ENCODE assay signal across 1 cellular context in genomic region chr14:78297843-78298242, GRCh38.
TF ChIP-seq lines count a peak whose summit lies in the region.

No MANE protein-coding gene starts in this region.

TF ChIP-seq in GM23338, 12 proteins besides CTCF, POLR2A, EP300 and RAD21 (continued from another document):
- TF ChIP-seq, protein P1, sequence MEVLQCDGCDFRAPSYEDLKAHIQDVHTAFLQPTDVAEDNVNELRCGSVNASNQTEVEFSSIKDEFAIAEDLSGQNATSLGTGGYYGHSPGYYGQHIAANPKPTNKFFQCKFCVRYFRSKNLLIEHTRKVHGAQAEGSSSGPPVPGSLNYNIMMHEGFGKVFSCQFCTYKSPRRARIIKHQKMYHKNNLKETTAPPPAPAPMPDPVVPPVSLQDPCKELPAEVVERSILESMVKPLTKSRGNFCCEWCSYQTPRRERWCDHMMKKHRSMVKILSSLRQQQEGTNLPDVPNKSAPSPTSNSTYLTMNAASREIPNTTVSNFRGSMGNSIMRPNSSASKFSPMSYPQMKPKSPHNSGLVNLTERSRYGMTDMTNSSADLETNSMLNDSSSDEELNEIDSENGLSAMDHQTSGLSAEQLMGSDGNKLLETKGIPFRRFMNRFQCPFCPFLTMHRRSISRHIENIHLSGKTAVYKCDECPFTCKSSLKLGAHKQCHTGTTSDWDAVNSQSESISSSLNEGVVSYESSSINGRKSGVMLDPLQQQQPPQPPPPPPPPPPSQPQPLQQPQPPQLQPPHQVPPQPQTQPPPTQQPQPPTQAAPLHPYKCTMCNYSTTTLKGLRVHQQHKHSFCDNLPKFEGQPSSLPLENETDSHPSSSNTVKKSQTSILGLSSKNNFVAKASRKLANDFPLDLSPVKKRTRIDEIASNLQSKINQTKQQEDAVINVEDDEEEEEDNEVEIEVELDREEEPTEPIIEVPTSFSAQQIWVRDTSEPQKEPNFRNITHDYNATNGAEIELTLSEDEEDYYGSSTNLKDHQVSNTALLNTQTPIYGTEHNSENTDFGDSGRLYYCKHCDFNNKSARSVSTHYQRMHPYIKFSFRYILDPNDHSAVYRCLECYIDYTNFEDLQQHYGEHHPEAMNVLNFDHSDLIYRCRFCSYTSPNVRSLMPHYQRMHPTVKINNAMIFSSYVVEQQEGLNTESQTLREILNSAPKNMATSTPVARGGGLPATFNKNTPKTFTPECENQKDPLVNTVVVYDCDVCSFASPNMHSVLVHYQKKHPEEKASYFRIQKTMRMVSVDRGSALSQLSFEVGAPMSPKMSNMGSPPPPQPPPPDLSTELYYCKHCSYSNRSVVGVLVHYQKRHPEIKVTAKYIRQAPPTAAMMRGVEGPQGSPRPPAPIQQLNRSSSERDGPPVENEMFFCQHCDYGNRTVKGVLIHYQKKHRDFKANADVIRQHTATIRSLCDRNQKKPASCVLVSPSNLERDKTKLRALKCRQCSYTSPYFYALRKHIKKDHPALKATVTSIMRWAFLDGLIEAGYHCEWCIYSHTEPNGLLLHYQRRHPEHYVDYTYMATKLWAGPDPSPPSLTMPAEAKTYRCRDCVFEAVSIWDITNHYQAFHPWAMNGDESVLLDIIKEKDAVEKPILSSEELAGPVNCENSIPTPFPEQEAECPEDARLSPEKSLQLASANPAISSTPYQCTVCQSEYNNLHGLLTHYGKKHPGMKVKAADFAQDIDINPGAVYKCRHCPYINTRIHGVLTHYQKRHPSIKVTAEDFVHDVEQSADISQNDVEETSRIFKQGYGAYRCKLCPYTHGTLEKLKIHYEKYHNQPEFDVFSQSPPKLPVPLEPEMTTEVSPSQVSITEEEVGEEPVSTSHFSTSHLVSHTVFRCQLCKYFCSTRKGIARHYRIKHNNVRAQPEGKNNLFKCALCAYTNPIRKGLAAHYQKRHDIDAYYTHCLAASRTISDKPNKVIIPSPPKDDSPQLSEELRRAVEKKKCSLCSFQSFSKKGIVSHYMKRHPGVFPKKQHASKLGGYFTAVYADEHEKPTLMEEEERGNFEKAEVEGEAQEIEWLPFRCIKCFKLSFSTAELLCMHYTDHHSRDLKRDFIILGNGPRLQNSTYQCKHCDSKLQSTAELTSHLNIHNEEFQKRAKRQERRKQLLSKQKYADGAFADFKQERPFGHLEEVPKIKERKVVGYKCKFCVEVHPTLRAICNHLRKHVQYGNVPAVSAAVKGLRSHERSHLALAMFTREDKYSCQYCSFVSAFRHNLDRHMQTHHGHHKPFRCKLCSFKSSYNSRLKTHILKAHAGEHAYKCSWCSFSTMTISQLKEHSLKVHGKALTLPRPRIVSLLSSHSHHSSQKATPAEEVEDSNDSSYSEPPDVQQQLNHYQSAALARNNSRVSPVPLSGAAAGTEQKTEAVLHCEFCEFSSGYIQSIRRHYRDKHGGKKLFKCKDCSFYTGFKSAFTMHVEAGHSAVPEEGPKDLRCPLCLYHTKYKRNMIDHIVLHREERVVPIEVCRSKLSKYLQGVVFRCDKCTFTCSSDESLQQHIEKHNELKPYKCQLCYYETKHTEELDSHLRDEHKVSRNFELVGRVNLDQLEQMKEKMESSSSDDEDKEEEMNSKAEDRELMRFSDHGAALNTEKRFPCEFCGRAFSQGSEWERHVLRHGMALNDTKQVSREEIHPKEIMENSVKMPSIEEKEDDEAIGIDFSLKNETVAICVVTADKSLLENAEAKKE (CRISPR knock-in tag; IDR thresholded peaks at IDR 0.05), result no peak
